In genomic region chr6:17093692-17094091, GRCh38 we compare ENCODE assay signal across 11 cellular contexts. TPM values are rescaled to one million over a fixed set of nuclear protein-coding genes. Genes with fewer than 3 reads are reported as not detected.
DNase-seq lines count a peak whose midpoint lies in the region; ATAC-seq, FAIRE-seq and TF ChIP-seq lines count a peak whose summit lies in the region.
"Had no signal": no experiment of that assay in that cellular context is flagged by ENCODE, and none has a peak within 500 bp of the region (broad histone marks: within the 10 kb centered on the region; RNA-seq: fewer than 3 reads in every experiment).

No MANE protein-coding gene starts in this region.

- no peak overlapping the region for H3K4me3 ChIP-seq in SK-N-SH (ENCODE audit: low read depth in 2 of 2, low read length in 1 of 2)
- no peak overlapping the region for H3K4me3 ChIP-seq in hepatocyte
- no peak overlapping the region for H3K4me3 ChIP-seq in MM.1S (ENCODE audit: low read length)
- H3K4me3 ChIP-seq: SJSA1 had no signal

- TF ChIP-seq RAD21 in SK-N-SH (IDR thresholded peaks at IDR 0.05; ENCODE audit: low read length) = peak; percentile 41

- no peak for TF ChIP-seq EP300 in SK-N-SH (IDR thresholded peaks at IDR 0.05; ENCODE audit: borderline replicate concordance in 1 of 2, low read depth in 1 of 2, low read length in 1 of 2)

- no peaks in the 10 kb centered on the region; the same call in 1 of the 2 replicates for H3K79me2 ChIP-seq in SK-N-SH (ENCODE audit: insufficient read depth)
- no peaks in the 10 kb centered on the region for H3K79me2 ChIP-seq in hepatocyte
- no peaks in the 10 kb centered on the region for H3K79me2 ChIP-seq in MM.1S (ENCODE audit: low read length)

- CTCF ChIA-PET in SK-N-SH (lab: Yijun Ruan, JAX) = no interaction called here

- POLR2A ChIA-PET in SK-N-SH (lab: Yijun Ruan, JAX) = no interaction called here

- H3K9me3 ChIP-seq in SK-N-SH = peaks cover 7% of the 10 kb centered on the region; the same call in 1 of the 2 replicates
- H3K9me3 ChIP-seq in hepatocyte (ENCODE audit: low read depth) = no peaks in the 10 kb centered on the region
- H3K9me3 ChIP-seq in MM.1S (replicated peaks; ENCODE audit: insufficient read depth, low read length) = no peaks in the 10 kb centered on the region
- H3K9me3 ChIP-seq: SJSA1 had no signal

- no peak overlapping the region for H3K4me2 ChIP-seq in SK-N-SH
- no peak overlapping the region for H3K4me2 ChIP-seq in hepatocyte
- H3K4me2 ChIP-seq in MM.1S (ENCODE audit: low read depth, low read length) = no peak overlapping the region

- WGBS in SK-N-SH (ENCODE audit: low lambda C conversion rate) = 31% methylated on average over 6 of the region's 6 CpGs
- 56% methylated on average over 5 of the region's 6 CpGs for WGBS in hepatocyte (ENCODE audit: low lambda C conversion rate, missing lambda C conversion rate)

- H3K9me2 ChIP-seq in SK-N-SH (no peaks in the 10 kb centered on the region), hepatocyte (replicated peaks; ENCODE audit: insufficient read depth) (no peaks in the 10 kb centered on the region), MM.1S (replicated peaks; ENCODE audit: insufficient read depth, low read length) (no peaks in the 10 kb centered on the region)

- no peak overlapping the region for H2AFZ ChIP-seq in SK-N-SH (ENCODE audit: low read depth)
- H2AFZ ChIP-seq in hepatocyte = no peak overlapping the region
- no peak overlapping the region for H2AFZ ChIP-seq in MM.1S (ENCODE audit: low read length)

- H3K27me3 ChIP-seq in SK-N-SH (ENCODE audit: insufficient read depth) = no peaks in the 10 kb centered on the region
- no peaks in the 10 kb centered on the region for H3K27me3 ChIP-seq in hepatocyte
- H3K27me3 ChIP-seq in MM.1S (replicated peaks; ENCODE audit: insufficient read depth, low read length) = no peaks in the 10 kb centered on the region
- H3K27me3 ChIP-seq: SJSA1 had no signal

- H3K9ac ChIP-seq in SK-N-SH (no peak overlapping the region), MM.1S (ENCODE audit: low read length) (no peak overlapping the region)

- DNase-seq in DMS 273 treated with DMSO at 0.1 percent for 48 hours (lab: John Stamatoyannopoulos, UW) (peak; percentile 11), HTR-8/SVneo (ENCODE audit: insufficient read length, low spot score) (peak; percentile 35), SK-N-SH (peak; percentile 16), hepatocyte (ENCODE audit: low spot score) (no peak), MM.1S (no peak), AML-193 (lab: John Stamatoyannopoulos, UW) (no peak), NCI-H1417 treated with DMSO at 0.1 percent for 48 hours (lab: John Stamatoyannopoulos, UW) (no peak)
- DNase-seq: naive B cell had no signal

- no peaks in the 10 kb centered on the region for H3F3A ChIP-seq in SK-N-SH (replicated peaks; ENCODE audit: insufficient read depth)
- H3F3A ChIP-seq in MM.1S (ENCODE audit: insufficient read depth, low read length) = no peaks in the 10 kb centered on the region

- H4K20me1 ChIP-seq in SK-N-SH (ENCODE audit: insufficient read depth) (no peaks in the 10 kb centered on the region), hepatocyte (ENCODE audit: insufficient read depth, poor library complexity, severe bottlenecking) (no peaks in the 10 kb centered on the region), MM.1S (ENCODE audit: insufficient read depth, low read length) (no peaks in the 10 kb centered on the region)

- no peaks in the 10 kb centered on the region for H3K4me1 ChIP-seq in SK-N-SH (ENCODE audit: control insufficient read depth in 1 of 2, insufficient read depth in 2 of 2, low read depth in 1 of 2, low read length in 1 of 2)
- H3K4me1 ChIP-seq in hepatocyte (ENCODE audit: insufficient read depth) = peaks cover 11% of the 10 kb centered on the region
- H3K4me1 ChIP-seq in MM.1S (ENCODE audit: low read length) = no peaks in the 10 kb centered on the region

- peaks cover 0 to 5% of the 10 kb centered on the region in 2 experiments for H3K36me3 ChIP-seq in SK-N-SH (replicated peaks in 1 of 2; ENCODE audit: control insufficient read depth in 1 of 2, insufficient read depth in 2 of 2, low read length in 1 of 2)
- no peaks in the 10 kb centered on the region for H3K36me3 ChIP-seq in hepatocyte (replicated peaks; ENCODE audit: insufficient read depth, low read depth)
- no peaks in the 10 kb centered on the region for H3K36me3 ChIP-seq in MM.1S (replicated peaks; ENCODE audit: insufficient read depth, low read length)
- H3K36me3 ChIP-seq: SJSA1 had no signal

- no peak for ATAC-seq in GM21825 (IDR thresholded peaks at IDR 0.05; ENCODE audit: unreplicated experiment)

- TF ChIP-seq CTCF in SK-N-SH (IDR thresholded peaks at IDR 0.05) (peak; percentile 55), hepatocyte (IDR thresholded peaks at IDR 0.05; ENCODE audit: poor library complexity) (peak; percentile 30), MM.1S (IDR thresholded peaks at IDR 0.05; ENCODE audit: low read length) (no peak)

- peak; percentile 74 for FAIRE-seq in HTR-8/SVneo (lab: Jason Lieb, UNC)
- FAIRE-seq: bronchial epithelial cell had no signal

- H3K27ac ChIP-seq in SK-N-SH (ENCODE audit: low read depth in 2 of 2, low read length in 1 of 2) (no peak overlapping the region), hepatocyte (no peak overlapping the region), MM.1S (ENCODE audit: low read length) (no peak overlapping the region)
- H3K27ac ChIP-seq: SJSA1 had no signal

TF ChIP-seq in SK-N-SH, 30 proteins besides CTCF, POLR2A, EP300 and RAD21:
- TF ChIP-seq SMC3 (IDR thresholded peaks at IDR 0.05; ENCODE audit: low read depth, low read length) (peak; percentile 25; the same call in 1 of the 2 replicates), PBX3 (IDR thresholded peaks at IDR 0.05) (no peak)
TF ChIP-seq in SK-N-SH: peak in this region for 1.

RNA-seq across cellular contexts. Expression of gene STMND1, which starts 8.2 kb away (rescaled TPM):
- polyA plus RNA-seq in SK-N-SH (2012; rRNA removed) (not detected in 2 replicates), hepatocyte (0.39 TPM in 1 of 2 replicates, not detected in the other)
- polyA plus RNA-seq in SK-N-SH (2012; cell fraction: cytosol; rRNA removed) = not detected in 2 replicates
- polyA plus RNA-seq in SK-N-SH (2012; cell fraction: nucleus; rRNA removed) = not detected in 2 replicates
- 0.27 TPM in 1 of 2 replicates, not detected in the other for total RNA-seq in hepatocyte
- total RNA-seq: bronchial epithelial cell had no signal

Comparison
In these comparisons a context has a peak if more than half of its experiments do, and no peak if none do; other contexts are left out.
1. DNase-seq: peak in DMS 273 treated with DMSO at 0.1 percent for 48 hours (single experiment), HTR-8/SVneo (single experiment) and SK-N-SH (single experiment); none in hepatocyte (single experiment), MM.1S (single experiment), AML-193 (0 of 2) and NCI-H1417 treated with DMSO at 0.1 percent for 48 hours (single experiment).